In genomic region chr2:43450617-43451016, GRCh38 we compare ENCODE assay signal across 30 cellular contexts.
"Had no signal": no experiment of that assay in that cellular context is flagged by ENCODE, and none has a peak within 500 bp of the region (broad histone marks: within the 10 kb centered on the region; RNA-seq: fewer than 3 reads in every experiment).

No MANE protein-coding gene starts in this region.

- H3K36me3 ChIP-seq: colonic mucosa, lower lobe of right lung, ovary, thoracic aorta, transverse colon, upper lobe of right lung, uterus had no signal

- H3K27ac ChIP-seq: colonic mucosa, esophagus squamous epithelium, lower lobe of right lung, ovary, psoas muscle, thoracic aorta, transverse colon, upper lobe of right lung, uterus had no signal

- H3K4me3 ChIP-seq: colonic mucosa, esophagus squamous epithelium, heart right ventricle, lower lobe of right lung, ovary, psoas muscle, thoracic aorta, transverse colon, upper lobe of right lung, uterus had no signal

- H3K9me3 Mint-ChIP-seq: dendritic cell treated with granulocyte-macrophage colony-stimulating factor and Interleukin-4, amounts not matched to agents 40 ng/mL and 50 ng/mL, for 4 days; stimulated activated naive CD8-positive, alpha-beta T cell treated with anti-CD3 and anti-CD28 coated beads, Interleukin-15, Interleukin-2, amounts not matched to agents 100 ng/mL and 50 ng/mL, for 24 hours had no signal

- H3K4me3 Mint-ChIP-seq: dendritic cell treated with granulocyte-macrophage colony-stimulating factor and Interleukin-4, amounts not matched to agents 40 ng/mL and 50 ng/mL, for 4 days; immature natural killer cell; naive thymus-derived CD8-positive, alpha-beta T cell; stimulated activated naive B cell treated with anti-CD40 and anti-IgM and Interleukin-4, amounts not matched to agents 10 μg/mL and 1 μg/mL and 100 μg/mL, for 72 hours; stimulated activated naive CD8-positive, alpha-beta T cell treated with anti-CD3 and anti-CD28 coated beads, Interleukin-15, Interleukin-2, amounts not matched to agents 100 ng/mL and 50 ng/mL, for 24 hours had no signal

- H3K27me3 Mint-ChIP-seq: dendritic cell treated with granulocyte-macrophage colony-stimulating factor and Interleukin-4, amounts not matched to agents 40 ng/mL and 50 ng/mL, for 4 days; naive thymus-derived CD8-positive, alpha-beta T cell; stimulated activated naive B cell treated with anti-CD40 and anti-IgM and Interleukin-4, amounts not matched to agents 10 μg/mL and 1 μg/mL and 100 μg/mL, for 72 hours; stimulated activated naive CD8-positive, alpha-beta T cell treated with anti-CD3 and anti-CD28 coated beads, Interleukin-15, Interleukin-2, amounts not matched to agents 100 ng/mL and 50 ng/mL, for 24 hours had no signal

- H3K9me3 ChIP-seq: colonic mucosa, esophagus squamous epithelium, lower lobe of right lung, ovary, psoas muscle, thoracic aorta, transverse colon, upper lobe of right lung, uterus had no signal

- H3K27me3 ChIP-seq: colonic mucosa, esophagus squamous epithelium, heart right ventricle, ovary, transverse colon, upper lobe of right lung, uterus had no signal

- H3K27ac Mint-ChIP-seq: immature natural killer cell; naive thymus-derived CD8-positive, alpha-beta T cell; stimulated activated naive B cell treated with anti-CD40 and anti-IgM and Interleukin-4, amounts not matched to agents 10 μg/mL and 1 μg/mL and 100 μg/mL, for 72 hours; stimulated activated naive CD8-positive, alpha-beta T cell treated with anti-CD3 and anti-CD28 coated beads, Interleukin-15, Interleukin-2, amounts not matched to agents 100 ng/mL and 50 ng/mL, for 24 hours had no signal

- DNase-seq: colonic mucosa; effector CD8-positive, alpha-beta T cell; erythroblast; esophagus squamous epithelium; foreskin melanocyte; glutamatergic neuron; heart right ventricle; hypothalamus; immature natural killer cell; islet precursor cell; kidney glomerular epithelial cell; left colon; left ventricle myocardium superior; lower lobe of right lung; naive thymus-derived CD8-positive, alpha-beta T cell; occipital lobe; ovary; posterior cingulate gyrus; psoas muscle; right cardiac atrium; small intestine; stimulated activated CD4-positive, alpha-beta T cell treated with anti-CD3 and anti-CD28 coated beads, Interleukin-15, amount 100 ng/mL, for 24 hours; stimulated activated CD4-positive, alpha-beta T cell treated with anti-CD3 and anti-CD28 coated beads, Interleukin-2, amount 100 ng/mL, for 48 hours; stimulated activated naive B cell treated with anti-CD40 and anti-IgM and Interleukin-4, amounts not matched to agents 10 μg/mL and 1 μg/mL and 100 μg/mL, for 72 hours; transverse colon; upper lobe of right lung; uterus had no signal

- H3K4me1 ChIP-seq: colonic mucosa had no signal
